ENCODE assay signal across 8 cellular contexts in genomic region chr12:120468846-120469449, GRCh38. TPM values are rescaled to one million over a fixed set of nuclear protein-coding genes. Genes with fewer than 3 reads are reported as not detected.
DNase-seq lines count a peak whose midpoint lies in the region; ATAC-seq and TF ChIP-seq lines count a peak whose summit lies in the region.

No MANE protein-coding gene starts in this region.

- DNase-seq in SIG-M5 treated with dmso at 0.1 percent for 504 hours (lab: John Stamatoyannopoulos, UW; ENCODE audit: unreplicated experiment) (peak; percentile 51), SIG-M5 (lab: John Stamatoyannopoulos, UW) (no peak), SK-N-MC (ENCODE audit: low read depth, low spot score) (no peak), breast epithelium (ENCODE audit: low spot score in 2 of 2) (no peak), kidney epithelial cell (ENCODE audit: low read depth) (no peak), RPMI8226 (no peak)
- peak; percentile 59 for DNase-seq in stimulated activated CD4-positive, alpha-beta T cell treated with anti-CD3 and anti-CD28 coated beads, Interleukin-4, amount 100 ng/mL, for 1 hour

- ATAC-seq in HG02885 (IDR thresholded peaks at IDR 0.05; ENCODE audit: poor library complexity, unreplicated experiment) = peak; percentile 31

- no peaks in the 10 kb centered on the region for H3K9me3 ChIP-seq in SK-N-MC (ENCODE audit: low read depth, low read length)
- H3K9me3 ChIP-seq in breast epithelium = no peaks in the 10 kb centered on the region

- H3K4me1 ChIP-seq in breast epithelium = peaks cover 0 to 13% of the 10 kb centered on the region in 2 donors

- H3K4me3 ChIP-seq in SK-N-MC = peak overlapping the region; percentile 96
- peak overlapping the region; percentile 76 to 93 (median 91) for H3K4me3 ChIP-seq in breast epithelium
- peak overlapping the region; percentile 99 for H3K4me3 ChIP-seq in kidney epithelial cell (ENCODE audit: low read depth, low read length)

- peaks cover 40% of the 10 kb centered on the region for H3K36me3 ChIP-seq in SK-N-MC (ENCODE audit: insufficient read depth, low read length)
- peaks cover 8% of the 10 kb centered on the region for H3K36me3 ChIP-seq in breast epithelium
- peaks cover under 1% of the 10 kb centered on the region for H3K36me3 ChIP-seq in kidney epithelial cell (ENCODE audit: control insufficient read depth, insufficient read depth, low read length)

- intact Hi-C loops in breast epithelium (cut with DNase I; ENCODE audit: low total_unique reads) = no loop called here

- peak overlapping the region; percentile 91 for H3K27ac ChIP-seq in SK-N-MC
- peak overlapping the region; percentile 93 to 98 for H3K27ac ChIP-seq in breast epithelium

- no peak for TF ChIP-seq POLR2A in breast epithelium (IDR thresholded peaks at IDR 0.05)

- no peaks in the 10 kb centered on the region for H3K27me3 ChIP-seq in breast epithelium
- H3K27me3 ChIP-seq in kidney epithelial cell (ENCODE audit: control insufficient read depth, insufficient read depth, low read length) = no peaks in the 10 kb centered on the region

- TF ChIP-seq CTCF in breast epithelium (IDR thresholded peaks at IDR 0.05) (no peak), kidney epithelial cell (IDR thresholded peaks at IDR 0.05; ENCODE audit: insufficient read depth, low read length, poor library complexity, severe bottlenecking) (peak; percentile 26)

- H3K9ac ChIP-seq in SK-N-MC (ENCODE audit: insufficient read length) = peak overlapping the region; percentile 96

RNA-seq across cellular contexts. Expression of gene SRSF9, which starts 0.6 kb away (rescaled TPM):
- total RNA-seq in breast epithelium (10 to 100 TPM; 65.9 to 97.3 (median 82.5) TPM), kidney epithelial cell (76.3 and 94.7 TPM in 2 replicates)

RNA-seq across cellular contexts. Expression of gene GATC, which starts 22.7 kb away (rescaled TPM):
- total RNA-seq in breast epithelium (10 to 100 TPM; 26.5 to 35.8 (median 32.5) TPM), kidney epithelial cell (22.5 and 25.7 TPM in 2 replicates)

RNA-seq across cellular contexts. Expression of gene TRIAP1, which starts 22.8 kb away (rescaled TPM):
- total RNA-seq in breast epithelium = 10 to 100 TPM; 10.2 to 21.3 (median 13.0) TPM
- 43.4 and 57.1 TPM in 2 replicates for total RNA-seq in kidney epithelial cell

RNA-seq across cellular contexts. Expression of gene DYNLL1, which starts 27.0 kb away (rescaled TPM):
- total RNA-seq in breast epithelium = 100 to 1,000 TPM; 155 to 170 (median 167) TPM
- total RNA-seq in kidney epithelial cell = 380 and 381 TPM in 2 replicates

RNA-seq across cellular contexts. Expression of gene COX6A1, which starts 31.0 kb away (rescaled TPM):
- total RNA-seq in breast epithelium = 100 to 1,000 TPM; 464 to 649 (median 599) TPM
- 561 and 615 TPM in 2 replicates for total RNA-seq in kidney epithelial cell

Comparison
In these comparisons a context has a peak if more than half of its experiments do, and no peak if none do; other contexts are left out.
1. DNase-seq: peak in SIG-M5 treated with dmso at 0.1 percent for 504 hours (single experiment) and stimulated activated CD4-positive, alpha-beta T cell treated with anti-CD3 and anti-CD28 coated beads, Interleukin-4, amount 100 ng/mL, for 1 hour (single experiment); none in SIG-M5 (single experiment), SK-N-MC (single experiment), breast epithelium (0 of 2), kidney epithelial cell (single experiment) and RPMI8226 (single experiment).
2. Peak in every context shown above with its lines, with median percentiles within 50 percentile points of each other: H3K4me3 ChIP-seq.